ENCODE assay signal across 1 cellular context in genomic region chr5:146185161-146185560, GRCh38.
TF ChIP-seq lines count a peak whose summit lies in the region.

No MANE protein-coding gene starts in this region.

TF ChIP-seq in SK-N-SH, 30 proteins besides CTCF, POLR2A, EP300 and RAD21 (continued from another document):
- TF ChIP-seq REST (IDR thresholded peaks at IDR 0.05; ENCODE audit: low read depth, low read length), result no peak
